In the genomic region with DNA sequence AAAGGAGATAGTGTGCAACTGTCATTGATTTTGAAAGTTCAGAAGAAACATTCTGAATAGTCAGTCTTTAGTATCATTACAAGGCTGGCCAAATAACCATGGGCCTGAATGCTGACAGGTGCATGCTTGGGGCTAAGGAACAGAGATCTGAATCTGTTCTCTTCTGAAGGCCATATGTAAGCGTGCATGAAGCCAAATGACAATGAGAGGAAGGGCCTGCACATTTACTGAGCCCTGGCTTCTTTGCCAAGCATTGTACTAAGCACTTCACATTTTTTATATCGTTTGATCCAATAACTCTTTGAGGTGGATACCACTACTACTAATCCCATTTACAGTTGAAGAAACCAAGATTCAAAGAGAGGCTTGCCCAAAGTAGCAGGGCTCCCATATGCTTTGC, we compare ENCODE assay signal across 11 cellular contexts.
"Had no signal": no experiment of that assay in that cellular context is flagged by ENCODE, and none has a peak within 500 bp of the region (broad histone marks: within the 10 kb centered on the region; RNA-seq: fewer than 3 reads in every experiment).

No MANE protein-coding gene starts in this region.

- ATAC-seq: activated CD8-positive, alpha-beta T cell treated with anti-CD3 and anti-CD28 coated beads, Interleukin-2, amount 10 ng/mL, durations not matched to agents 7 days and 5 days; stimulated activated naive CD8-positive, alpha-beta T cell treated with anti-CD3 and anti-CD28 coated beads, Interleukin-15, amount 100 ng/mL, for 72 hours had no signal

- H3K4me3 Mint-ChIP-seq: activated CD8-positive, alpha-beta T cell treated with anti-CD3 and anti-CD28 coated beads, Interleukin-2, amount 10 ng/mL, durations not matched to agents 7 days and 5 days; activated naive CD8-positive, alpha-beta T cell treated with anti-CD3 and anti-CD28 coated beads, Interleukin-2, amount 10 ng/mL, durations not matched to agents 7 days and 5 days; effector memory CD8-positive, alpha-beta T cell; stimulated activated naive CD8-positive, alpha-beta T cell treated with anti-CD3 and anti-CD28 coated beads, Interleukin-15, amount 100 ng/mL, for 72 hours had no signal

- H3K27ac Mint-ChIP-seq: activated CD8-positive, alpha-beta T cell treated with anti-CD3 and anti-CD28 coated beads, Interleukin-2, amount 10 ng/mL, durations not matched to agents 7 days and 5 days; activated naive CD8-positive, alpha-beta T cell treated with anti-CD3 and anti-CD28 coated beads, Interleukin-2, amount 10 ng/mL, durations not matched to agents 7 days and 5 days; effector memory CD8-positive, alpha-beta T cell had no signal

- H3K27me3 Mint-ChIP-seq: stimulated activated naive CD8-positive, alpha-beta T cell treated with anti-CD3 and anti-CD28 coated beads, Interleukin-15, amount 100 ng/mL, for 72 hours had no signal

- H3K9me3 Mint-ChIP-seq: activated naive CD8-positive, alpha-beta T cell treated with anti-CD3 and anti-CD28 coated beads, Interleukin-2, amount 10 ng/mL, durations not matched to agents 7 days and 5 days; effector memory CD8-positive, alpha-beta T cell; stimulated activated naive CD8-positive, alpha-beta T cell treated with anti-CD3 and anti-CD28 coated beads, Interleukin-15, amount 100 ng/mL, for 72 hours had no signal

- DNase-seq: activated CD4-positive, alpha-beta T cell treated with anti-CD3 and anti-CD28 coated beads for 48 hours; activated CD8-positive, alpha-beta memory T cell treated with anti-CD3 and anti-CD28 coated beads, Interleukin-2, amount 50 U/mL, for 48 hours; activated CD8-positive, alpha-beta T cell treated with anti-CD3 and anti-CD28 coated beads, Interleukin-2, amount 10 ng/mL, durations not matched to agents 7 days and 5 days; activated naive CD8-positive, alpha-beta T cell treated with anti-CD3 and anti-CD28 coated beads, Interleukin-2, amount 10 ng/mL, durations not matched to agents 7 days and 5 days; effector memory CD8-positive, alpha-beta T cell; erythroblast; stimulated activated CD4-positive, alpha-beta T cell treated with anti-CD3 and anti-CD28 coated beads, Interleukin-4, amount 100 ng/mL, for 4 hours; stimulated activated naive CD8-positive, alpha-beta T cell treated with anti-CD3 and anti-CD28 coated beads, Interleukin-15, amount 100 ng/mL, for 72 hours; T-helper 1 cell had no signal

- H3K36me3 Mint-ChIP-seq: activated naive CD8-positive, alpha-beta T cell treated with anti-CD3 and anti-CD28 coated beads, Interleukin-2, amount 10 ng/mL, durations not matched to agents 7 days and 5 days had no signal

- H3K4me3 ChIP-seq: coronary artery, skin epidermis had no signal
